ENCODE assay signal across 16 cellular contexts in the genomic region with DNA sequence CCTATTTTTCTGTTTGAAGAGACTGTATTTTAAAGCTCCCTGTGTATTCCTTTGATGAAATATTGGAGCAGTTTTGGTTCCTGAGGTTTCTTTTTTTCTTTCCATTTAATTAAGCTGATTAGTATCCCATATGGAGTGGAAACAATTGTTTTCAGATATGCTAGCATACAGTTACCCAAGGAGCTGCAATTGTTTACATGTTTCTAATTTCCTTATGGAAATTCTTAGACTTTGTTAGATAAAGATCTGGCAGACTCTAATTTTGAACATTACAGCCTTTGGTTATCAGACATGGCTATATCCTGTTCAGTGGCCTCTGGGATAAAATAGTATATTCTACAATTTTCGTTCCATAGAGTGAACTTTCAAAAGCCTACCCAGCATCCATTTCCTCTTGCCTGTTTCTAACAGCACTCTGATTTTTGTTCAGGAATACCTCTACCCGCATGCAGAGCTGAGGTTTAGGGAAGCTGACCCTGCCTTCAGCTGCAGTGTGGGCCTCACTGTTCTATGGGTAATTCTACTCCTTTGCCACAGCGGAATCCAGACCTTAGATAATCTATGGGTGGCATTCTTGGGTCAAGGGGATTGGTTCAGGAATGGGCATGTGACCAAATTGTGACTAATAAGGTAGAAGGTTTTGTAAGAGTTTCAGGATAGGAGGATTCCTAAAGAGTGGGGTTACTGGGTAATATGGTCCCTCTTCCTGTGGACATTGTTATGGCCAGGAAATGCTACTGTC.
DNase-seq lines count a peak whose midpoint lies in the region; ATAC-seq and TF ChIP-seq lines count a peak whose summit lies in the region.
"Had no signal": no experiment of that assay in that cellular context is flagged by ENCODE, and none has a peak within 500 bp of the region (broad histone marks: within the 10 kb centered on the region; RNA-seq: fewer than 3 reads in every experiment).

No MANE protein-coding gene starts in this region.

- no peaks in the 10 kb centered on the region for H3K27me3 ChIP-seq in left ventricle myocardium inferior (ENCODE audit: low read depth)
- H3K27me3 ChIP-seq in right atrium auricular region = no peaks in the 10 kb centered on the region
- H3K27me3 ChIP-seq in ovary = no peaks in the 10 kb centered on the region
- no peaks in the 10 kb centered on the region for H3K27me3 ChIP-seq in body of pancreas
- no peaks in the 10 kb centered on the region for H3K27me3 ChIP-seq in tibial nerve
- H3K27me3 ChIP-seq: BLaER1 had no signal

- H3K27ac ChIP-seq in left ventricle myocardium inferior (replicated peaks) (peak overlapping the region; percentile 34), right atrium auricular region (no peak overlapping the region), caudate nucleus (ENCODE audit: low read depth, low read length) (no peak overlapping the region), ovary (no peak overlapping the region), body of pancreas (no peak overlapping the region), tibial nerve (no peak overlapping the region)
- H3K27ac ChIP-seq: BLaER1, HL-60 had no signal

- intact Hi-C loops in left ventricle myocardium inferior (cut with micrococcal nuclease) (no loop called here), ovary (cut with DNase I) (no loop called here), body of pancreas (cut with DNase I) (no loop called here)

- no peak for TF ChIP-seq POLR2A in ovary (IDR thresholded peaks at IDR 0.05)
- no peak for TF ChIP-seq POLR2A in body of pancreas (IDR thresholded peaks at IDR 0.05)
- no peak for TF ChIP-seq POLR2A in tibial nerve (IDR thresholded peaks at IDR 0.05)

- TF ChIP-seq EP300 in ovary (IDR thresholded peaks at IDR 0.05) = no peak
- TF ChIP-seq EP300 in tibial nerve (IDR thresholded peaks at IDR 0.05) = no peak

- no peak for TF ChIP-seq CTCF in left ventricle myocardium inferior (IDR thresholded peaks at IDR 0.05; ENCODE audit: borderline replicate concordance)
- TF ChIP-seq CTCF in right atrium auricular region (IDR thresholded peaks at IDR 0.05) = no peak
- no peak for TF ChIP-seq CTCF in fibroblast of the aortic adventitia (IDR thresholded peaks at IDR 0.05; ENCODE audit: insufficient read depth, low read length)
- TF ChIP-seq CTCF in ovary (IDR thresholded peaks at IDR 0.05) = no peak
- TF ChIP-seq CTCF in body of pancreas (IDR thresholded peaks at IDR 0.05) = no peak
- TF ChIP-seq CTCF in tibial nerve (IDR thresholded peaks at IDR 0.05) = no peak

- 86 to 89% (median 89%) methylated on average over 3 of the region's 3 CpGs for WGBS in ovary, 3 donors
- WGBS in body of pancreas, 2 donors = 90 to 92% methylated on average over 3 of the region's 3 CpGs
- 79% methylated on average over 3 of the region's 3 CpGs for WGBS in tibial nerve, 2 donors

- ATAC-seq in body of pancreas = no peak

- H3K4me3 ChIP-seq in left ventricle myocardium inferior (no peak overlapping the region), right atrium auricular region (no peak overlapping the region), fibroblast of the aortic adventitia (ENCODE audit: low read depth, low read length) (no peak overlapping the region), ovary (no peak overlapping the region), body of pancreas (no peak overlapping the region), tibial nerve (no peak overlapping the region)
- H3K4me3 ChIP-seq: BLaER1 had no signal

- H3K36me3 ChIP-seq in left ventricle myocardium inferior (no peaks in the 10 kb centered on the region), right atrium auricular region (no peaks in the 10 kb centered on the region), ovary (no peaks in the 10 kb centered on the region), body of pancreas (replicated peaks in 1 of 2; ENCODE audit: insufficient read depth in 1 of 2, low read depth in 2 of 2) (no peaks in the 10 kb centered on the region), tibial nerve (no peaks in the 10 kb centered on the region)
- H3K36me3 ChIP-seq: BLaER1 had no signal

- H3K9me3 ChIP-seq in left ventricle myocardium inferior (replicated peaks) (no peaks in the 10 kb centered on the region), right atrium auricular region (no peaks in the 10 kb centered on the region), ovary (no peaks in the 10 kb centered on the region), body of pancreas (no peaks in the 10 kb centered on the region), tibial nerve (no peaks in the 10 kb centered on the region)
- H3K9me3 ChIP-seq: BLaER1 had no signal

- DNase-seq in left ventricle myocardium inferior (no peak), right atrium auricular region (ENCODE audit: low spot score) (no peak), amniotic epithelial cell (ENCODE audit: low read depth) (peak; percentile 3), fibroblast of the aortic adventitia (ENCODE audit: low read depth) (peak; percentile 87), caudate nucleus (lab: John Stamatoyannopoulos, UW) (no peak), ovary (no peak), body of pancreas (no peak), tibial nerve (ENCODE audit: low spot score in 2 of 2) (no peak)
- DNase-seq: 8988T; CD8-positive, alpha-beta memory T cell; KG1; NCI-H1092; NCI-H2107; NCI-H345 had no signal

- H3K4me1 ChIP-seq in left ventricle myocardium inferior = peaks cover 4% of the 10 kb centered on the region
- H3K4me1 ChIP-seq in right atrium auricular region = no peaks in the 10 kb centered on the region
- H3K4me1 ChIP-seq in ovary (ENCODE audit: insufficient read depth) = no peaks in the 10 kb centered on the region
- H3K4me1 ChIP-seq in body of pancreas = no peaks in the 10 kb centered on the region
- H3K4me1 ChIP-seq in tibial nerve = no peaks in the 10 kb centered on the region
- H3K4me1 ChIP-seq: BLaER1 had no signal

Comparison
In these comparisons a context has a peak if more than half of its experiments do, and no peak if none do; other contexts are left out.
1. DNase-seq: peak in amniotic epithelial cell (single experiment) and fibroblast of the aortic adventitia (single experiment); none in left ventricle myocardium inferior (single experiment), right atrium auricular region (single experiment), caudate nucleus (0 of 61), ovary (0 of 5), body of pancreas (0 of 4) and tibial nerve (0 of 2).